Comparison of ENCODE assay signal across 20 cellular contexts in genomic region chr20:37630161-37630560, GRCh38.
DNase-seq lines count a peak whose midpoint lies in the region; ATAC-seq and TF ChIP-seq lines count a peak whose summit lies in the region.
"Had no signal": no experiment of that assay in that cellular context is flagged by ENCODE, and none has a peak within 500 bp of the region (broad histone marks: within the 10 kb centered on the region; RNA-seq: fewer than 3 reads in every experiment).

No MANE protein-coding gene starts in this region.

- H3K27me3 ChIP-seq in body of pancreas: no peaks in the 10 kb centered on the region

- H3K4me3 ChIP-seq in body of pancreas: no peak overlapping the region
- H3K4me3 ChIP-seq: BLaER1 treated with 17β-estradiol and CSF1 and Interleukin-3, amounts not matched to agents 10 nM and 100 nM; mucosa of descending colon; neural progenitor cell had no signal

- DNase-seq in NCI-H526 (lab: John Stamatoyannopoulos, UW) (peak; percentile 28 to 65), NCI-H526 treated with DMSO at 0.1 percent for 48 hours (lab: John Stamatoyannopoulos, UW) (no peak), NCI-H146 (lab: John Stamatoyannopoulos, UW) (peak; percentile 69), NCI-H510A (lab: John Stamatoyannopoulos, UW) (peak; percentile 46), body of pancreas (peak; percentile 5 to 34 (median 24)), kidney tubule cell (ENCODE audit: low spot score) (no peak)
- DNase-seq: activated CD4-positive, alpha-beta memory T cell treated with anti-CD3 and anti-CD28 coated beads for 36 hours; activated naive CD4-positive, alpha-beta T cell treated with anti-CD3 and anti-CD28 coated beads, Interleukin-2, amount 50 U/mL, for 16 hours; effector memory CD8-positive, alpha-beta T cell; HCEC 1CT; mucosa of descending colon; NCI-H2081 treated with DMSO at 0.1 percent for 48 hours; OCI-M1; SIG-M5; T-helper 2 cell; WERI-Rb-1 had no signal

- H3K27ac ChIP-seq in body of pancreas: no peak overlapping the region
- H3K27ac ChIP-seq: BLaER1 treated with 17β-estradiol and CSF1 and Interleukin-3, amounts not matched to agents 10 nM and 100 nM; neural progenitor cell; WERI-Rb-1 had no signal

- H3K9me3 ChIP-seq in body of pancreas: no peaks in the 10 kb centered on the region
- H3K9me3 ChIP-seq: mucosa of descending colon had no signal

- intact Hi-C loops in body of pancreas (cut with DNase I): no loop called here

- no peak for TF ChIP-seq POLR2A in body of pancreas (IDR thresholded peaks at IDR 0.05)

- no peaks in the 10 kb centered on the region for H3K4me1 ChIP-seq in body of pancreas
- H3K4me1 ChIP-seq: BLaER1 treated with 17β-estradiol and CSF1 and Interleukin-3, amounts not matched to agents 10 nM and 100 nM; neural progenitor cell had no signal

- ATAC-seq in body of pancreas (no peak), HG03571 (IDR thresholded peaks at IDR 0.05; ENCODE audit: unreplicated experiment) (no peak), GM19324 (IDR thresholded peaks at IDR 0.05; ENCODE audit: low FRiP score, unreplicated experiment) (no peak)
- ATAC-seq: effector memory CD8-positive, alpha-beta T cell; mucosa of descending colon had no signal

- WGBS in body of pancreas, 2 donors: 0 to 20% methylated on average over 2 of the region's 2 CpGs

- no peak for TF ChIP-seq CTCF in body of pancreas (IDR thresholded peaks at IDR 0.05)

- no peaks in the 10 kb centered on the region for H3K36me3 ChIP-seq in body of pancreas (replicated peaks in 1 of 2; ENCODE audit: insufficient read depth in 1 of 2, low read depth in 2 of 2)
- H3K36me3 ChIP-seq: BLaER1 treated with 17β-estradiol and CSF1 and Interleukin-3, amounts not matched to agents 10 nM and 100 nM; neural progenitor cell; WERI-Rb-1 had no signal

Comparison
In these comparisons a context has a peak if more than half of its experiments do, and no peak if none do; other contexts are left out.
1. DNase-seq: peak in NCI-H526 (2 of 2), NCI-H146 (single experiment), NCI-H510A (single experiment) and body of pancreas (4 of 4); none in NCI-H526 treated with DMSO at 0.1 percent for 48 hours (single experiment) and kidney tubule cell (single experiment).